ENCODE assay signal across 25 cellular contexts in the genomic region with DNA sequence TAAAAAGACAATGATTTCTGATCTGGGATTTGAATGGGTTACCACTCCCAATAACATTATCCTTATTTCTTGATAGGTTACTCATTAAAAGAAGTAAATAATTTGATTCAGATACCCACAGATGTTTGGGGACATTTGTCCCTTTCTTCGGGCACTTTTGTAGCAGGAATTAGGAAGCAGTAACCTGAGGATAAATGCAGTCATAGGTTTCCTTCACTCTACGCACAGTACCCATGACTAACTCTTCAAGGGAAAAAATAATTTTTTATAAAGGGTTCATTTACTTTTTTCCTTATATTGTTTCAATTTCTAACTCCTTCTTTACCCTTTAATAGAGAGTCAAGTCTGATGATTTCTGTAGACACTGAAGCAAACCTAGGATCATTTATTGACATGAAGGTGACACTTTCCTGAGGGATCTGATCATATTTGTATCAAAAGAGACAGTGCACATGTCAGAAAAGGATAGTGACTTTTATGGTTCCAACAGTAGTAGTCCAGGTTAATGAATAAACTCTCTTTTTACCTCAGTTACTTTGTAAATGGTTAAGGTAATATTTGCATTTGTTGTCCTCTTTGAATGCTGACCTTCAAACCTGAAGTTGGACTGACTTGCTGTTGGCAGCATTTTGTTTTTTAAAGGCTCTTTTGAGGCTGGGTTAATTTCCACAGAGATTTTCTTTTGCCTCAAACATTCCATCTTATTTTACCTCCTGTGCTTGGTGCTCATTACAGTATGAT.
"Had no signal": no experiment of that assay in that cellular context is flagged by ENCODE, and none has a peak within 500 bp of the region (broad histone marks: within the 10 kb centered on the region; RNA-seq: fewer than 3 reads in every experiment).

No MANE protein-coding gene starts in this region.

- H3K4me1 Mint-ChIP-seq: endodermal cell; mesothelial cell of epicardium; naive B cell; stimulated activated naive B cell treated with anti-CD40 and anti-IgM and Interleukin-4, amounts not matched to agents 10 μg/mL and 1 μg/mL and 100 μg/mL, for 72 hours; stimulated activated naive CD8-positive, alpha-beta T cell treated with anti-CD3 and anti-CD28 coated beads, Interleukin-15, amount 100 ng/mL, for 72 hours had no signal

- ATAC-seq: esophagus mucosa; gastrocnemius medialis; left colon; left ventricle myocardium superior; mucosa of descending colon; natural killer cell treated with Interleukin-12 subunit alpha and Interleukin-12 subunit beta and Interleukin-15 and Interleukin-18, amount 100 ng/mL, for 72 hours; right cardiac atrium; stimulated activated naive B cell treated with anti-CD40 and anti-IgM and Interleukin-4, amounts not matched to agents 10 μg/mL and 1 μg/mL and 100 μg/mL, for 72 hours; stimulated activated naive CD8-positive, alpha-beta T cell treated with anti-CD3 and anti-CD28 coated beads, Interleukin-15, amount 100 ng/mL, for 72 hours had no signal

- H3K4me3 Mint-ChIP-seq: endodermal cell; mesothelial cell of epicardium; naive B cell; natural killer cell treated with Interleukin-12 subunit alpha and Interleukin-12 subunit beta and Interleukin-15 and Interleukin-18, amount 100 ng/mL, for 72 hours; stimulated activated naive B cell treated with anti-CD40 and anti-IgM and Interleukin-4, amounts not matched to agents 10 μg/mL and 1 μg/mL and 100 μg/mL, for 72 hours; stimulated activated naive CD8-positive, alpha-beta T cell treated with anti-CD3 and anti-CD28 coated beads, Interleukin-15, amount 100 ng/mL, for 72 hours had no signal

- H3K27ac ChIP-seq: epithelial cell of prostate, gastrocnemius medialis, prostate gland, skin epidermis, thyroid gland, vagina had no signal

- H3K9me3 ChIP-seq: gastrocnemius medialis, mucosa of descending colon, prostate gland, thyroid gland, vagina had no signal

- H3K4me3 ChIP-seq: gastrocnemius medialis, mucosa of descending colon, prostate gland, skin epidermis, thyroid gland, vagina had no signal

- H3K27me3 ChIP-seq: gastrocnemius medialis, thyroid gland, vagina had no signal

- H3K36me3 Mint-ChIP-seq: mesothelial cell of epicardium; naive B cell; stimulated activated naive B cell treated with anti-CD40 and anti-IgM and Interleukin-4, amounts not matched to agents 10 μg/mL and 1 μg/mL and 100 μg/mL, for 72 hours had no signal

- H3K9me3 Mint-ChIP-seq: endodermal cell, mesothelial cell of epicardium had no signal

- H3K4me1 ChIP-seq: gastrocnemius medialis, prostate gland, thyroid gland, vagina had no signal

- H3K27me3 Mint-ChIP-seq: naive B cell; natural killer cell treated with Interleukin-12 subunit alpha and Interleukin-12 subunit beta and Interleukin-15 and Interleukin-18, amount 100 ng/mL, for 72 hours; stimulated activated naive B cell treated with anti-CD40 and anti-IgM and Interleukin-4, amounts not matched to agents 10 μg/mL and 1 μg/mL and 100 μg/mL, for 72 hours; stimulated activated naive CD8-positive, alpha-beta T cell treated with anti-CD3 and anti-CD28 coated beads, Interleukin-15, amount 100 ng/mL, for 72 hours had no signal

- H3K36me3 ChIP-seq: gastrocnemius medialis, prostate gland, thyroid gland, vagina had no signal

- H3K27ac Mint-ChIP-seq: endodermal cell; mesothelial cell of epicardium; naive B cell; natural killer cell treated with Interleukin-12 subunit alpha and Interleukin-12 subunit beta and Interleukin-15 and Interleukin-18, amount 100 ng/mL, for 72 hours; stimulated activated naive B cell treated with anti-CD40 and anti-IgM and Interleukin-4, amounts not matched to agents 10 μg/mL and 1 μg/mL and 100 μg/mL, for 72 hours; stimulated activated naive CD8-positive, alpha-beta T cell treated with anti-CD3 and anti-CD28 coated beads, Interleukin-15, amount 100 ng/mL, for 72 hours had no signal

- DNase-seq: effector CD8-positive, alpha-beta T cell; endodermal cell; foreskin fibroblast; gastrocnemius medialis; head of caudate nucleus; left colon; left ventricle myocardium superior; mesenchymal stem cell; mucosa of descending colon; naive B cell; nucleus accumbens; right cardiac atrium; stimulated activated CD4-positive, alpha-beta T cell treated with anti-CD3 and anti-CD28 coated beads, Interleukin-15, amount 100 ng/mL, for 24 hours; stimulated activated CD4-positive, alpha-beta T cell treated with anti-CD3 and anti-CD28 coated beads, Interleukin-2, amount 100 ng/mL, for 48 hours; stimulated activated naive B cell treated with anti-CD40 and anti-IgM and Interleukin-4, amounts not matched to agents 10 μg/mL and 1 μg/mL and 100 μg/mL, for 72 hours; stimulated activated naive CD8-positive, alpha-beta T cell treated with anti-CD3 and anti-CD28 coated beads, Interleukin-15, amount 100 ng/mL, for 72 hours; thyroid gland; trophoblast cell had no signal
